In the genomic region with DNA sequence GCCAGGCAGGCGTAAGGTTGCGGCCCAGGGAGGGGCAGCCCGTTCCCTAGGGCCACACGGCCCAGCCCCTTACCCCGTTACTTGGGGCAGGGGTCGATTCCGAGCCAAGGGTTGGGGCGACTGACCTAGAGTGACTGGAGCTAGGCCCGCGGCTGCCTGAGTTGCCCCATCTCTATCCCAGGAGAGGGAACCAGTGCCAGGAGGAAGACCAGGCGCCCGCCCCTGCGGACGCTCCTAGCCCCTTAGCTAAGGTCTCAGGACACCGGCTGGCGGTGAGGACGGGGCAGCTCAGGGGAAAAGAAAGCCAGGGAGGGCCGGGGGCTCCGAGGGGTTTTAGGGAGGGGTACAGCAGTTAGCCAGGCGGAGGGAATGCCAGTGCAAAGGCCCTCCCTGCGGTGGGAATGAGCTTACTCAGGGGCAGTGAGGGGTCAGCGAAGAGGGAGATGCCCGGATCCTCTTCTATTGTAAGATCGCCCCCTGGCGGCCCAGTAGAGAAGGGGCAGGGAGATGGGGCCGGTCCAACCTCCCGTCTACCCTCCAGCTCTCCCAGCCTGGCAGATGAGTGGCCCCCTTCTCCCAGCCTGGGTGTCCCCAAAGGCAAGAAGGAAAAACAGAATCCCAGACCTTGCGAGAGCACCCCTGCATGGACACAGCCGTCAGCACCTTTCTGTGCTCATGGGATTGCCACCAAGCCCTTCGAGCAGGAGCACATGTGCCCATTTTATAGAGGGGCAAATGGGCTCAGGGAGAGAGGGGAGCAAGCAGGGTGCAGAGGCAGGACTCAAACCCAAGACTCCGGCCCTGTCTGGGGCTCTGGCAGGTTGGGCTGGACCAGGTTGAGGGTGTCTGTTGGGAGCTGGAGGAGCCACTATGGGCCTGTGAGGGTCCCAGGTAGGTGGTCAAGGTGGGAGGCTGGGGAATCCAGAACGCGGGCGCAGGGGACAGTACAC, we compare ENCODE assay signal across 1 cellular context.
TF ChIP-seq lines count a peak whose summit lies in the region.

No MANE protein-coding gene starts in this region.

TF ChIP-seq in HCT116, 20 proteins besides CTCF, POLR2A, EP300 and RAD21:
- TF ChIP-seq, protein P1, sequence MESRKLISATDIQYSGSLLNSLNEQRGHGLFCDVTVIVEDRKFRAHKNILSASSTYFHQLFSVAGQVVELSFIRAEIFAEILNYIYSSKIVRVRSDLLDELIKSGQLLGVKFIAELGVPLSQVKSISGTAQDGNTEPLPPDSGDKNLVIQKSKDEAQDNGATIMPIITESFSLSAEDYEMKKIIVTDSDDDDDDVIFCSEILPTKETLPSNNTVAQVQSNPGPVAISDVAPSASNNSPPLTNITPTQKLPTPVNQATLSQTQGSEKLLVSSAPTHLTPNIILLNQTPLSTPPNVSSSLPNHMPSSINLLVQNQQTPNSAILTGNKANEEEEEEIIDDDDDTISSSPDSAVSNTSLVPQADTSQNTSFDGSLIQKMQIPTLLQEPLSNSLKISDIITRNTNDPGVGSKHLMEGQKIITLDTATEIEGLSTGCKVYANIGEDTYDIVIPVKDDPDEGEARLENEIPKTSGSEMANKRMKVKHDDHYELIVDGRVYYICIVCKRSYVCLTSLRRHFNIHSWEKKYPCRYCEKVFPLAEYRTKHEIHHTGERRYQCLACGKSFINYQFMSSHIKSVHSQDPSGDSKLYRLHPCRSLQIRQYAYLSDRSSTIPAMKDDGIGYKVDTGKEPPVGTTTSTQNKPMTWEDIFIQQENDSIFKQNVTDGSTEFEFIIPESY (IDR thresholded peaks at IDR 0.05; ENCODE audit: extremely low read depth, insufficient replicate concordance, low read length), result no peak
- TF ChIP-seq CEBPB (IDR thresholded peaks at IDR 0.05; ENCODE audit: low read depth), result no peak
- TF ChIP-seq, protein P2, sequence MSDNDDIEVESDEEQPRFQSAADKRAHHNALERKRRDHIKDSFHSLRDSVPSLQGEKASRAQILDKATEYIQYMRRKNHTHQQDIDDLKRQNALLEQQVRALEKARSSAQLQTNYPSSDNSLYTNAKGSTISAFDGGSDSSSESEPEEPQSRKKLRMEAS (IDR thresholded peaks at IDR 0.05), result no peak
- no peak for TF ChIP-seq SRF (IDR thresholded peaks at IDR 0.05; ENCODE audit: low read depth)
